ENCODE assay signal across 24 cellular contexts in genomic region chr16:76176616-76177015, GRCh38.
"Had no signal": no experiment of that assay in that cellular context is flagged by ENCODE, and none has a peak within 500 bp of the region (broad histone marks: within the 10 kb centered on the region; RNA-seq: fewer than 3 reads in every experiment).

No MANE protein-coding gene starts in this region.

- H3K9me3 ChIP-seq: ascending aorta, body of pancreas had no signal

- H3K27me3 ChIP-seq: ascending aorta, body of pancreas had no signal

- H3K36me3 ChIP-seq: ascending aorta had no signal

- H3K4me3 ChIP-seq: ascending aorta, body of pancreas, SK-N-MC had no signal

- DNase-seq: activated CD4-positive, alpha-beta memory T cell treated with anti-CD3 and anti-CD28 coated beads for 36 hours; activated CD4-positive, alpha-beta T cell treated with anti-CD3 and anti-CD28 coated beads, Interleukin-2, amount 10 ng/mL, durations not matched to agents 7 days and 5 days; activated CD4-positive, CD25-positive, alpha-beta regulatory T cell; activated CD8-positive, alpha-beta memory T cell treated with anti-CD3 and anti-CD28 coated beads for 24 hours; activated effector memory CD4-positive, alpha-beta T cell treated with anti-CD3 and anti-CD28 coated beads, Interleukin-2, amount 50 U/mL, for 16 hours; activated naive CD4-positive, alpha-beta T cell treated with Interleukin-2 at 50 U/mL for 16 hours; activated naive CD8-positive, alpha-beta T cell treated with anti-CD3 and anti-CD28 coated beads, Interleukin-2, amount 50 U/mL, for 24 hours; activated T-cell treated with anti-CD3 and anti-CD28 coated beads, Interleukin-2, amount 50 U/mL, for 4 hours; amniotic stem cell; body of pancreas; NCI-H1105 treated with DMSO at 0.1 percent for 48 hours; NCI-H1436 treated with DMSO at 0.1 percent for 48 hours; NCI-H187; NCI-H2081; NCI-H510A treated with DMSO at 0.1 percent for 48 hours; NCI-H69; PC-3; SIG-M5; T-helper 1 cell had no signal

- FAIRE-seq: colon had no signal

- H3K4me1 ChIP-seq: ascending aorta, body of pancreas had no signal

- H3K27ac ChIP-seq: ascending aorta, body of pancreas, SK-N-MC, VCaP had no signal

- ATAC-seq: activated naive CD4-positive, alpha-beta T cell treated with anti-CD3 and anti-CD28 coated beads, Interleukin-2, amount 50 U/mL, for 72 hours; activated naive CD8-positive, alpha-beta T cell treated with anti-CD3 and anti-CD28 coated beads, Interleukin-2, amount 50 U/mL, for 24 hours; activated T-cell treated with anti-CD3 and anti-CD28 coated beads, Interleukin-2, amount 50 U/mL, for 4 hours; body of pancreas; PC-3 had no signal
